8 cellular contexts compared by ENCODE assay signal in the genomic region with DNA sequence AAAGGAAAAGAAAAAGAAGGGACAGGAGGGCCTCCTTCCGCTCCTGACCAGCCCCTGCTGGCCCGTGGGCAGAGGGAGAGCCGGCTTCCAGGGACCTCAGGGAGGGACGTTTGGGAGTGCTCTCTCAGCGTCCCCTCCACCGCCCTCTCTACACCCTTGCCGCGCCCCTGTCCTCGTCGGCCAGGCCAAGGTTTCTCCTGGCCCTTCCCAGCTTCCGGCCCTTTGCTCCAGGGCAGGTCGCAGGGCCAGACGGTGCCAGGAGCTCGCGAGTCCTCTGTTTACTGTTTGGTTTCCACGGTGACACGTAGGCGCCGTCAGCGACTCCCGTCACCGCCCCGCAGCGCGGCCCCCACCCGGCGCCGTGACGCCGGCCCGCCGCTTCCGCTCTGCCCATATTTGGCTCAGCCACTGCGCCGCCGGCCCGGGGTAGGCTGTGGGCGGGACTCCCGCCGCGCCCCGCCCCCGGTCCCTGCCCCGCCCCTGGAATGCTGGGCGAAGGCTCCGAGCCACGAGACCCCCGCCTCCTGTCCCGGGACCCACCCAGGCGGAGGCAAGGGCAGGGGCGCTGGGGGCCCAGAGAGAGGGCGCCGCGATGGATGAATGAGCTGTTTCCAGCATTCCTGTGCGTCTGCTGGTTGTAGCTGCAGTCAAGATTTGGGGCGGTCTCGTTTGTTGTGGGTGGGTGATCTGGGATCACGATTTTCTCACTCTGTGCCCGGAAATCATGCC. TPM values are rescaled to one million over a fixed set of nuclear protein-coding genes. Genes with fewer than 3 reads are reported as not detected.
DNase-seq lines count a peak whose midpoint lies in the region; ATAC-seq and TF ChIP-seq lines count a peak whose summit lies in the region.

No MANE protein-coding gene starts in this region.

- no peak for TF ChIP-seq CTCF in WERI-Rb-1 (IDR thresholded peaks at IDR 0.05; ENCODE audit: low read depth, low read length)
- peak in 1 of 3 donors; percentile 21 for TF ChIP-seq CTCF in breast epithelium (IDR thresholded peaks at IDR 0.05)

- peaks cover 7 to 20% of the 10 kb centered on the region in 2 donors for H3K4me1 ChIP-seq in breast epithelium

- H3K4me3 ChIP-seq in WERI-Rb-1 (ENCODE audit: low read depth, low read length) (peak overlapping the region; percentile 69), breast epithelium (peak overlapping the region; percentile 50 to 81 (median 71)), skin epidermis (peak overlapping the region; percentile 30 to 66 (median 52))

- H3K27me3 ChIP-seq in WERI-Rb-1 (ENCODE audit: insufficient read depth, low read depth, severe bottlenecking) = no peaks in the 10 kb centered on the region
- no peaks in the 10 kb centered on the region for H3K27me3 ChIP-seq in breast epithelium

- H3K36me3 ChIP-seq in WERI-Rb-1 (no peaks in the 10 kb centered on the region), breast epithelium (no peaks in the 10 kb centered on the region)

- H3K9me3 ChIP-seq in WERI-Rb-1 (ENCODE audit: severe bottlenecking) (no peaks in the 10 kb centered on the region), breast epithelium (no peaks in the 10 kb centered on the region)

- ATAC-seq in GM18873 (IDR thresholded peaks at IDR 0.05; ENCODE audit: low FRiP score, unreplicated experiment) = peak; percentile 81
- ATAC-seq in HG03139 (IDR thresholded peaks at IDR 0.05; ENCODE audit: unreplicated experiment) = peak; percentile 94

- H3K27ac ChIP-seq in WERI-Rb-1 (peak overlapping the region; percentile 80), breast epithelium (peak overlapping the region; percentile 97), skin epidermis (peak overlapping the region; percentile 61 to 95 (median 92))

- peak; percentile 49 for TF ChIP-seq POLR2A in breast epithelium (IDR thresholded peaks at IDR 0.05)

- in situ Hi-C loops in ACHN (cut with HindIII; ENCODE audit: low pct_ligation_motif_present, low pct_unique_long_range_greater_than_20kb, low sequenced_read_pairs) = no loop called here

- intact Hi-C loops in breast epithelium (cut with DNase I; ENCODE audit: low total_unique reads) = no loop called here

- DNase-seq in ACHN = peak; percentile 95
- peak; percentile 95 for DNase-seq in NCI-H2227 (lab: John Stamatoyannopoulos, UW; ENCODE audit: unreplicated experiment)
- DNase-seq in WERI-Rb-1 = peak; percentile 94
- DNase-seq in breast epithelium (ENCODE audit: low spot score in 2 of 2) = peak; percentile 93 to 96
- peak; percentile 97 for DNase-seq in iPS-NIHi11 (ENCODE audit: low spot score)

RNA-seq across cellular contexts. Expression of gene FOS, which starts 15.5 kb away (rescaled TPM):
- 100 to 1,000 TPM; 398 to 629 (median 549) TPM for total RNA-seq in breast epithelium

Comparison
In these comparisons a context has a peak if more than half of its experiments do, and no peak if none do; other contexts are left out.
1. Peak in every context shown above with its lines: DNase-seq, ATAC-seq, H3K4me3 ChIP-seq and H3K27ac ChIP-seq.